Comparison of ENCODE assay signal across 10 cellular contexts in the genomic region with DNA sequence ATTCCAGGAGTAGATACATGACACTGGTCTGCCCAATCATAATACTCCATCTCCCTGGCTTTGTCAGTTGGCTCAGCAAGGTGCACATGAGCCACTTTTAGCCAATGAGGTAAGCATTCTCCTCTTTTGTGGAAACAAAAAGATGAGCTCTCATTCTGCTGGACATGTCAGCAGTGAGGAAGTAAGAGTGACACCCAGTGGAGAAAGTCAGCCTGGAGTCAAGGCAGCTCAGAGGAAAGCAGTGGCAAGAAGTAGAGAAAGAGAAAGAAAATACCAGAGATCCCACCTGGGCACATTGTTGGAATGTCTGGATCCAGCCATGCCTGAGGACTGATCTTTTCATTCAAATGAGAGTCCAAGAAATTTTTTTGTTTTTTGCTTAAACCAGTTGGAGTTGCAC.
A peak's percentile ranks its signal among the peaks of the same experiment; 100 is the strongest.
DNase-seq lines count a peak whose midpoint lies in the region; ATAC-seq and TF ChIP-seq lines count a peak whose summit lies in the region.
"Had no signal": no experiment of that assay in that cellular context is flagged by ENCODE, and none has a peak within 500 bp of the region (broad histone marks: within the 10 kb centered on the region; RNA-seq: fewer than 3 reads in every experiment).

No MANE protein-coding gene starts in this region.

- H3K79me2 ChIP-seq in DOHH2 (ENCODE audit: control insufficient read depth, low read length) = no peaks in the 10 kb centered on the region

- POLR2A ChIA-PET in HEK293 (lab: Yijun Ruan, JAX) = no interaction called here

- no peaks in the 10 kb centered on the region for H3K9me3 ChIP-seq in DOHH2 (ENCODE audit: control insufficient read depth, insufficient read depth, low read length)
- H3K9me3 ChIP-seq in HEK293 (ENCODE audit: control insufficient read depth, insufficient read depth, low read depth, low read length) = no peaks in the 10 kb centered on the region

- no peak overlapping the region for H3K4me2 ChIP-seq in DOHH2 (ENCODE audit: low read length)

- no peaks in the 10 kb centered on the region for H3K9me2 ChIP-seq in DOHH2 (replicated peaks; ENCODE audit: control insufficient read depth, low read length)

- no peak for ATAC-seq in HG03354 (IDR thresholded peaks at IDR 0.05; ENCODE audit: poor library complexity, severe bottlenecking, unreplicated experiment)
- no peak for ATAC-seq in HG03045 (IDR thresholded peaks at IDR 0.05; ENCODE audit: unreplicated experiment)
- no peak for ATAC-seq in GM21526 (IDR thresholded peaks at IDR 0.05; ENCODE audit: low FRiP score, unreplicated experiment)
- ATAC-seq: left cardiac atrium had no signal

- peaks cover 3% of the 10 kb centered on the region; the same call in 1 of the 2 replicates for H3K27me3 ChIP-seq in DOHH2 (ENCODE audit: control insufficient read depth, low read length)
- H3K27me3 ChIP-seq: brain microvascular endothelial cell had no signal

- TF ChIP-seq CTCF in DOHH2 (IDR thresholded peaks at IDR 0.05; ENCODE audit: low read depth, low read length, poor library complexity, severe bottlenecking) (peak; percentile 61), HEK293 (tag by site-specific recombination; IDR thresholded peaks at IDR 0.05) (no peak)

- H4K20me1 ChIP-seq in DOHH2 (ENCODE audit: control insufficient read depth, insufficient read depth, low read depth, low read length) = no peaks in the 10 kb centered on the region

- H3K36me3 ChIP-seq in DOHH2 (ENCODE audit: control insufficient read depth, low read length) = no peaks in the 10 kb centered on the region
- H3K36me3 ChIP-seq in HEK293 (ENCODE audit: control insufficient read depth in 2 of 2, insufficient read depth in 1 of 2, low read length in 2 of 2) = no peaks in the 10 kb centered on the region
- H3K36me3 ChIP-seq: brain microvascular endothelial cell had no signal

- CTCF ChIA-PET in HEK293 (lab: Yijun Ruan, JAX) = interaction anchor here (1.2 to 1.5 kb wide), 2 partner anchors 11 to 540 kb away, joined by 3 to 6 read pairs; no protein-coding TSS in a partner anchor

- DNase-seq in SHP77 (lab: John Stamatoyannopoulos, UW) (peak; percentile 71 to 74), kidney tubule cell (ENCODE audit: low spot score) (peak; percentile 20), NOMO-1 treated with DMSO at 0.1 percent for 48 hours (lab: John Stamatoyannopoulos, UW; ENCODE audit: unreplicated experiment) (no peak)
- DNase-seq: brain microvascular endothelial cell, left cardiac atrium had no signal

- no peak overlapping the region for H3K4me3 ChIP-seq in DOHH2 (ENCODE audit: low read length)
- no peak overlapping the region for H3K4me3 ChIP-seq in HEK293 (ENCODE audit: low read depth, low read length)

- no peaks in the 10 kb centered on the region for H3F3A ChIP-seq in DOHH2 (ENCODE audit: control insufficient read depth, insufficient read depth)

- H3K27ac ChIP-seq in DOHH2 (ENCODE audit: low read depth, low read length) (no peak overlapping the region), HEK293 (ENCODE audit: extremely low read depth, low read depth, low read length) (no peak overlapping the region)
- H3K27ac ChIP-seq: brain microvascular endothelial cell had no signal

- H3K4me1 ChIP-seq in DOHH2 (ENCODE audit: control insufficient read depth, low read length) (no peaks in the 10 kb centered on the region), HEK293 (ENCODE audit: control insufficient read depth, insufficient read depth, low read length) (no peaks in the 10 kb centered on the region)

TF ChIP-seq in HEK293, 187 proteins besides CTCF, POLR2A, EP300 and RAD21:
- TF ChIP-seq ZNF654 (tag by site-specific recombination; IDR thresholded peaks at IDR 0.05; ENCODE audit: low read depth) = 0 out of 2 replicates have a peak, but pooled peaks have one; percentile 9
- TF ChIP-seq ZNF292 (tag by site-specific recombination; IDR thresholded peaks at IDR 0.05; ENCODE audit: borderline replicate concordance, low read depth) = no peak
